In genomic region chr5:177329883-177330282, GRCh38 we compare ENCODE assay signal across 24 cellular contexts. TPM values are rescaled to one million over a fixed set of nuclear protein-coding genes. Genes with fewer than 3 reads are reported as not detected.
A peak's percentile ranks its signal among the peaks of the same experiment; 100 is the strongest.
DNase-seq lines count a peak whose midpoint lies in the region; ATAC-seq and TF ChIP-seq lines count a peak whose summit lies in the region.
"Had no signal": no experiment of that assay in that cellular context is flagged by ENCODE, and none has a peak within 500 bp of the region (broad histone marks: within the 10 kb centered on the region; RNA-seq: fewer than 3 reads in every experiment).

No MANE protein-coding gene starts in this region.

- no peak overlapping the region for H2AFZ ChIP-seq in PC-9
- H2AFZ ChIP-seq: GM23338 had no signal

- H3K4me1 ChIP-seq in left ventricle myocardium inferior (peaks cover 24% of the 10 kb centered on the region), lower lobe of right lung (peaks cover 5% of the 10 kb centered on the region), upper lobe of right lung (no peaks in the 10 kb centered on the region), PC-9 (replicated peaks; ENCODE audit: insufficient read depth) (peaks cover 23% of the 10 kb centered on the region)

- intact Hi-C loops in left ventricle myocardium inferior (cut with micrococcal nuclease) = no loop called here
- intact Hi-C loops in left cardiac atrium (cut with DNase I) = no loop called here
- intact Hi-C loops in lower lobe of right lung (cut with DNase I) = no loop called here
- intact Hi-C loops in upper lobe of right lung (cut with DNase I) = no loop called here
- intact Hi-C loops in PC-9 (cut with micrococcal nuclease; ENCODE audit: unreplicated experiment) = no loop called here

- BruUV-seq in PC-9 (replicated peaks; lab: Mats Ljungman, UMichigan) = no TSS peak

- POLR2A ChIA-PET in PC-9 (lab: Charles Lee; ENCODE audit: unreplicated experiment) = no interaction called here

- CTCF ChIA-PET in PC-9 (lab: Charles Lee) = no interaction called here

- H3K4me3 ChIP-seq in left ventricle myocardium inferior (no peak overlapping the region), lower lobe of right lung (no peak overlapping the region), upper lobe of right lung (no peak overlapping the region), PC-9 (no peak overlapping the region)
- H3K4me3 ChIP-seq: GM23338, HAP-1, MG63, SJSA1 had no signal

- ATAC-seq in left cardiac atrium = no peak
- no peak for ATAC-seq in lower lobe of right lung
- no peak for ATAC-seq in upper lobe of right lung
- ATAC-seq: GM23338 had no signal

- DNase-seq in left ventricle myocardium inferior (peak; percentile 3), left cardiac atrium (no peak), NCI-H345 (lab: John Stamatoyannopoulos, UW) (peak; percentile 64), lower lobe of right lung (peak; percentile 30), upper lobe of right lung (peak; percentile 32), NCI-H1105 treated with DMSO at 0.1 percent for 48 hours (lab: John Stamatoyannopoulos, UW) (no peak), PC-9 (no peak), OCI-M2 (lab: John Stamatoyannopoulos, UW; ENCODE audit: unreplicated experiment) (no peak)
- DNase-seq: CD4-positive, alpha-beta T cell; DMS53; IMR-90; KG1; MG63; NCI-H1930; NCI-H2107; NCI-H446 treated with DMSO at 0.1 percent for 48 hours; NCI-H526; NCI-H82; NK-92 treated with Interleukin-12 subunit alpha and Interleukin-12 subunit beta, amount 100 ng/mL, for 24 hours; Right ventricle myocardium superior; RPMI8226 had no signal

- H3K4me2 ChIP-seq in PC-9 = no peak overlapping the region
- H3K4me2 ChIP-seq: GM23338 had no signal

- H4K20me1 ChIP-seq in PC-9 (ENCODE audit: insufficient read depth) = peaks cover 8% of the 10 kb centered on the region; the same call in 1 of the 2 replicates

- H3F3A ChIP-seq in PC-9 (ENCODE audit: insufficient read depth, low read depth) = peaks cover 24% of the 10 kb centered on the region

- no peaks in the 10 kb centered on the region for H3K27me3 ChIP-seq in left ventricle myocardium inferior (ENCODE audit: low read depth)
- no peaks in the 10 kb centered on the region for H3K27me3 ChIP-seq in lower lobe of right lung (ENCODE audit: low read depth)
- no peaks in the 10 kb centered on the region for H3K27me3 ChIP-seq in upper lobe of right lung
- no peaks in the 10 kb centered on the region for H3K27me3 ChIP-seq in PC-9 (ENCODE audit: insufficient read depth, low read depth)
- H3K27me3 ChIP-seq: MG63, SJSA1 had no signal

- H3K27ac ChIP-seq in left ventricle myocardium inferior (replicated peaks) (no peak overlapping the region), lower lobe of right lung (no peak overlapping the region), upper lobe of right lung (no peak overlapping the region), PC-9 (no peak overlapping the region)
- H3K27ac ChIP-seq: SJSA1 had no signal

- H3K9me3 ChIP-seq in left ventricle myocardium inferior (replicated peaks) (no peaks in the 10 kb centered on the region), lower lobe of right lung (no peaks in the 10 kb centered on the region), upper lobe of right lung (no peaks in the 10 kb centered on the region), PC-9 (ENCODE audit: insufficient read depth, low read depth) (no peaks in the 10 kb centered on the region)
- H3K9me3 ChIP-seq: HAP-1, MG63, SJSA1 had no signal

- no peaks in the 10 kb centered on the region for H3K9me2 ChIP-seq in PC-9 (ENCODE audit: insufficient read depth)

- H3K79me2 ChIP-seq in PC-9 (ENCODE audit: low read depth) = no peaks in the 10 kb centered on the region

- peaks cover 60% of the 10 kb centered on the region for H3K36me3 ChIP-seq in left ventricle myocardium inferior
- H3K36me3 ChIP-seq in lower lobe of right lung = peaks cover 55% of the 10 kb centered on the region
- H3K36me3 ChIP-seq in upper lobe of right lung = peaks cover 50% of the 10 kb centered on the region
- peaks cover 7% of the 10 kb centered on the region; the same call in 1 of the 2 replicates for H3K36me3 ChIP-seq in PC-9 (ENCODE audit: low read depth)

- TF ChIP-seq CTCF in left ventricle myocardium inferior (IDR thresholded peaks at IDR 0.05; ENCODE audit: borderline replicate concordance) (no peak), lower lobe of right lung (IDR thresholded peaks at IDR 0.05) (no peak), upper lobe of right lung (IDR thresholded peaks at IDR 0.05) (no peak), PC-9 (conservative IDR thresholded peaks at IDR 0.05) (no peak)

RNA-seq across cellular contexts. Expression of gene MXD3, which starts 18.2 kb away (rescaled TPM):
- total RNA-seq in left ventricle myocardium inferior (2.3 TPM), left cardiac atrium (1 to 10 TPM; 2.8 to 3.4 TPM), lower lobe of right lung (10.8 TPM), upper lobe of right lung (10.1 TPM), PC-9 (2021) (50.0 and 54.8 TPM in 2 replicates)

RNA-seq across cellular contexts. Expression of gene LMAN2, which starts 21.6 kb away (rescaled TPM):
- total RNA-seq in left ventricle myocardium inferior (60.0 TPM), left cardiac atrium (10 to 100 TPM; 76.4 to 77.7 TPM), lower lobe of right lung (108 TPM), upper lobe of right lung (117 TPM), PC-9 (2021) (129 and 153 TPM in 2 replicates)

RNA-seq across cellular contexts. Expression of gene PRELID1, which starts 26.3 kb away (rescaled TPM):
- total RNA-seq in left ventricle myocardium inferior (40.0 TPM), left cardiac atrium (10 to 100 TPM; 52.6 to 64.0 TPM), lower lobe of right lung (101 TPM), upper lobe of right lung (87.0 TPM), PC-9 (2021) (189 and 209 TPM in 2 replicates)

RNA-seq across cellular contexts. Expression of gene RAB24, which starts 26.4 kb away (rescaled TPM):
- total RNA-seq in left ventricle myocardium inferior (25.3 TPM), left cardiac atrium (10 to 100 TPM; 18.8 to 20.1 TPM), lower lobe of right lung (41.6 TPM), upper lobe of right lung (36.3 TPM), PC-9 (2021) (16.9 and 25.2 TPM in 2 replicates)

RNA-seq across cellular contexts. Expression of gene RGS14, which starts 27.8 kb away (rescaled TPM):
- total RNA-seq in left ventricle myocardium inferior (4.6 TPM), left cardiac atrium (1 to 10 TPM; 3.7 to 4.7 TPM), lower lobe of right lung (16.2 TPM), upper lobe of right lung (17.5 TPM), PC-9 (2021) (11.9 and 13.6 TPM in 2 replicates)

Comparison
In these comparisons a context has a peak if more than half of its experiments do, and no peak if none do; other contexts are left out.
1. DNase-seq: peak in left ventricle myocardium inferior (single experiment), NCI-H345 (single experiment), lower lobe of right lung (single experiment) and upper lobe of right lung (single experiment); none in left cardiac atrium (single experiment), NCI-H1105 treated with DMSO at 0.1 percent for 48 hours (single experiment), PC-9 (0 of 2) and OCI-M2 (single experiment).